In genomic region chr22:32030508-32031247, GRCh38 we compare ENCODE assay signal across 1 cellular context.
TF ChIP-seq lines count a peak whose summit lies in the region.

No MANE protein-coding gene starts in this region.

TF ChIP-seq in GM12878, 131 proteins besides CTCF, POLR2A, EP300 and RAD21 (continued from another document):
- TF ChIP-seq, protein P1, sequence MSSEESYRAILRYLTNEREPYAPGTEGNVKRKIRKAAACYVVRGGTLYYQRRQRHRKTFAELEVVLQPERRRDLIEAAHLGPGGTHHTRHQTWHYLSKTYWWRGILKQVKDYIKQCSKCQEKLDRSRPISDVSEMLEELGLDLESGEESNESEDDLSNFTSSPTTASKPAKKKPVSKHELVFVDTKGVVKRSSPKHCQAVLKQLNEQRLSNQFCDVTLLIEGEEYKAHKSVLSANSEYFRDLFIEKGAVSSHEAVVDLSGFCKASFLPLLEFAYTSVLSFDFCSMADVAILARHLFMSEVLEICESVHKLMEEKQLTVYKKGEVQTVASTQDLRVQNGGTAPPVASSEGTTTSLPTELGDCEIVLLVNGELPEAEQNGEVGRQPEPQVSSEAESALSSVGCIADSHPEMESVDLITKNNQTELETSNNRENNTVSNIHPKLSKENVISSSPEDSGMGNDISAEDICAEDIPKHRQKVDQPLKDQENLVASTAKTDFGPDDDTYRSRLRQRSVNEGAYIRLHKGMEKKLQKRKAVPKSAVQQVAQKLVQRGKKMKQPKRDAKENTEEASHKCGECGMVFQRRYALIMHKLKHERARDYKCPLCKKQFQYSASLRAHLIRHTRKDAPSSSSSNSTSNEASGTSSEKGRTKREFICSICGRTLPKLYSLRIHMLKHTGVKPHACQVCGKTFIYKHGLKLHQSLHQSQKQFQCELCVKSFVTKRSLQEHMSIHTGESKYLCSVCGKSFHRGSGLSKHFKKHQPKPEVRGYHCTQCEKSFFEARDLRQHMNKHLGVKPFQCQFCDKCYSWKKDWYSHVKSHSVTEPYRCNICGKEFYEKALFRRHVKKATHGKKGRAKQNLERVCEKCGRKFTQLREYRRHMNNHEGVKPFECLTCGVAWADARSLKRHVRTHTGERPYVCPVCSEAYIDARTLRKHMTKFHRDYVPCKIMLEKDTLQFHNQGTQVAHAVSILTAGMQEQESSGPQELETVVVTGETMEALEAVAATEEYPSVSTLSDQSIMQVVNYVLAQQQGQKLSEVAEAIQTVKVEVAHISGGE (CRISPR knock-in tag; IDR thresholded peaks at IDR 0.05): no peak
- TF ChIP-seq, protein P2, sequence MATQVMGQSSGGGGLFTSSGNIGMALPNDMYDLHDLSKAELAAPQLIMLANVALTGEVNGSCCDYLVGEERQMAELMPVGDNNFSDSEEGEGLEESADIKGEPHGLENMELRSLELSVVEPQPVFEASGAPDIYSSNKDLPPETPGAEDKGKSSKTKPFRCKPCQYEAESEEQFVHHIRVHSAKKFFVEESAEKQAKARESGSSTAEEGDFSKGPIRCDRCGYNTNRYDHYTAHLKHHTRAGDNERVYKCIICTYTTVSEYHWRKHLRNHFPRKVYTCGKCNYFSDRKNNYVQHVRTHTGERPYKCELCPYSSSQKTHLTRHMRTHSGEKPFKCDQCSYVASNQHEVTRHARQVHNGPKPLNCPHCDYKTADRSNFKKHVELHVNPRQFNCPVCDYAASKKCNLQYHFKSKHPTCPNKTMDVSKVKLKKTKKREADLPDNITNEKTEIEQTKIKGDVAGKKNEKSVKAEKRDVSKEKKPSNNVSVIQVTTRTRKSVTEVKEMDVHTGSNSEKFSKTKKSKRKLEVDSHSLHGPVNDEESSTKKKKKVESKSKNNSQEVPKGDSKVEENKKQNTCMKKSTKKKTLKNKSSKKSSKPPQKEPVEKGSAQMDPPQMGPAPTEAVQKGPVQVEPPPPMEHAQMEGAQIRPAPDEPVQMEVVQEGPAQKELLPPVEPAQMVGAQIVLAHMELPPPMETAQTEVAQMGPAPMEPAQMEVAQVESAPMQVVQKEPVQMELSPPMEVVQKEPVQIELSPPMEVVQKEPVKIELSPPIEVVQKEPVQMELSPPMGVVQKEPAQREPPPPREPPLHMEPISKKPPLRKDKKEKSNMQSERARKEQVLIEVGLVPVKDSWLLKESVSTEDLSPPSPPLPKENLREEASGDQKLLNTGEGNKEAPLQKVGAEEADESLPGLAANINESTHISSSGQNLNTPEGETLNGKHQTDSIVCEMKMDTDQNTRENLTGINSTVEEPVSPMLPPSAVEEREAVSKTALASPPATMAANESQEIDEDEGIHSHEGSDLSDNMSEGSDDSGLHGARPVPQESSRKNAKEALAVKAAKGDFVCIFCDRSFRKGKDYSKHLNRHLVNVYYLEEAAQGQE (IDR thresholded peaks at IDR 0.05; ENCODE audit: low read depth, low read length): no peak
